In genomic region chr2:69386376-69386775, GRCh38 we compare ENCODE assay signal across 8 cellular contexts. TPM values are rescaled to one million over a fixed set of nuclear protein-coding genes. Genes with fewer than 3 reads are reported as not detected.
DNase-seq lines count a peak whose midpoint lies in the region; ATAC-seq and TF ChIP-seq lines count a peak whose summit lies in the region.

No MANE protein-coding gene starts in this region.

- H3K79me2 ChIP-seq in mesendoderm (ENCODE audit: control insufficient read depth, insufficient read depth, low read length) = peaks cover 33% of the 10 kb centered on the region

- intact Hi-C loops in posterior vena cava (cut with DNase I) = no loop called here

- no peak for TF ChIP-seq CTCF in astrocyte of the cerebellum (IDR thresholded peaks at IDR 0.05; ENCODE audit: low read depth, low read length, missing control alignments)

- peak overlapping the region; percentile 95 for H4K8ac ChIP-seq in mesendoderm (ENCODE audit: low read depth, low read length)

- H3K56ac ChIP-seq in mesendoderm (ENCODE audit: low read length) = peak overlapping the region; percentile 94

- no peaks in the 10 kb centered on the region for H3K27me3 ChIP-seq in mesendoderm (ENCODE audit: insufficient read depth, low read length, poor library complexity)

- H2BK5ac ChIP-seq in mesendoderm (ENCODE audit: low read length) = no peak overlapping the region

- peak; percentile 13 for DNase-seq in DMS79 treated with DMSO at 0.1 percent for 48 hours (lab: John Stamatoyannopoulos, UW)
- DNase-seq in DMS79 (lab: John Stamatoyannopoulos, UW) = no peak
- no peak for DNase-seq in astrocyte of the cerebellum (ENCODE audit: low read depth)
- no peak for DNase-seq in mesendoderm
- no peak for DNase-seq in HK-2 (ENCODE audit: unreplicated experiment)
- DNase-seq in islet precursor cell = no peak
- no peak for DNase-seq in posterior vena cava (ENCODE audit: low spot score)

- H3K4me1 ChIP-seq in mesendoderm (ENCODE audit: control insufficient read depth, low read depth, low read length) = peaks cover 3% of the 10 kb centered on the region

- H2BK15ac ChIP-seq in mesendoderm (replicated peaks; ENCODE audit: low read depth) = no peak overlapping the region

- H3K36me3 ChIP-seq in mesendoderm (ENCODE audit: control insufficient read depth, insufficient read depth, low read length) = no peaks in the 10 kb centered on the region

- H3K9ac ChIP-seq in mesendoderm (ENCODE audit: low read length) = peak overlapping the region; percentile 90

- H3K18ac ChIP-seq in mesendoderm (ENCODE audit: low read length) = peak overlapping the region; percentile 98

- H3K79me1 ChIP-seq in mesendoderm (ENCODE audit: low read length) = peaks cover 4% of the 10 kb centered on the region

- peak overlapping the region; percentile 87 for H3K4me3 ChIP-seq in astrocyte of the cerebellum (ENCODE audit: low read depth, low read length)
- peak overlapping the region; percentile 54 for H3K4me3 ChIP-seq in mesendoderm (ENCODE audit: low read length)

- H3K27ac ChIP-seq in mesendoderm (ENCODE audit: low read depth, low read length) = peak overlapping the region; percentile 73

- no CpG with 5 or more reads among the region's 6 CpGs for WGBS in mesendoderm (ENCODE audit: extremely low coverage, insufficient coverage, low lambda C conversion rate)

- peak overlapping the region; percentile 55 for H2BK120ac ChIP-seq in mesendoderm (ENCODE audit: low read depth, low read length)

- H3K23ac ChIP-seq in mesendoderm (ENCODE audit: low read length) = no peak overlapping the region

- no peak overlapping the region for H2AK5ac ChIP-seq in mesendoderm (ENCODE audit: low read length)

- peak overlapping the region; percentile 77 for H3K4ac ChIP-seq in mesendoderm (ENCODE audit: low read depth, low read length)

- H4K5ac ChIP-seq in mesendoderm (ENCODE audit: low read length) = no peak overlapping the region

- peak overlapping the region; percentile 44 for H3K4me2 ChIP-seq in mesendoderm (ENCODE audit: low read length)

- peak; percentile 36 for ATAC-seq in HG03460 (IDR thresholded peaks at IDR 0.05; ENCODE audit: unreplicated experiment)

- in situ Hi-C loops in astrocyte of the cerebellum (cut with HindIII; ENCODE audit: low sequenced_read_pairs) = no loop called here

RNA-seq across cellular contexts. Expression of gene GFPT1, which starts 0.7 kb away (rescaled TPM):
- polyA plus RNA-seq in mesendoderm (2013, experiment 1 of 2) = 38.1 TPM
- 36.3 TPM for polyA plus RNA-seq in mesendoderm (2013, experiment 2 of 2)
- total RNA-seq in posterior vena cava = 10 to 100 TPM; 45.6 to 75.8 TPM

RNA-seq across cellular contexts. Expression of gene NFU1, which starts 50.9 kb away (rescaled TPM):
- polyA plus RNA-seq in mesendoderm (2013, experiment 1 of 2) = 96.6 TPM
- polyA plus RNA-seq in mesendoderm (2013, experiment 2 of 2) = 97.0 TPM
- 10 to 100 TPM; 35.3 to 44.0 TPM for total RNA-seq in posterior vena cava
